Comparison of ENCODE assay signal across 23 cellular contexts in the genomic region with DNA sequence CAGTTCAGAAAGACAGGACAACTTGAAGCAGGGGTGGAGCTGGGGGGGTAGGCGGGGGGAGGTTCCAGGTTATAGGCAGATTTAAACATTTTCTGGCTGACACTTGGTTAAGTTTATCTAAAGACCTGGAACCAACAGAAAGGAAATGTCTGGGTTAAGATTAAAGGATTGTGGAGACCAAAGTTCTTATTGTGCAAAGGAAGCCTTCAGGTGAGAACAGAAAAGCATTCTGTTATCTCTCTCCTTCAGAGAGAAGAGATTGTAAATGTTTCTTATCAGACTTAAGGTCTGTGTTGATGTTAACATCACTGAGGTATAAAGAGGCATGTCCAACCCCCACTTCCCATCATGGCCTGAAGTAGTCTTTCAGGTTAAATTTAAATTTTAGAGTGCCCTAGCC.
"Had no signal": no experiment of that assay in that cellular context is flagged by ENCODE, and none has a peak within 500 bp of the region (broad histone marks: within the 10 kb centered on the region; RNA-seq: fewer than 3 reads in every experiment).

No MANE protein-coding gene starts in this region.

- H3K27me3 ChIP-seq: esophagus muscularis mucosa, gastrocnemius medialis, heart right ventricle, neutrophil, right lobe of liver, spleen, tibial artery, upper lobe of left lung, uterus had no signal

- H3K9me3 Mint-ChIP-seq: nephron progenitor cell; stimulated activated memory B cell treated with anti-CD40 and anti-IgM and Interleukin-4, amounts not matched to agents 10 μg/mL and 1 μg/mL and 100 μg/mL, for 72 hours; stimulated activated naive CD8-positive, alpha-beta T cell treated with anti-CD3 and anti-CD28 coated beads, Interleukin-15, Interleukin-2, amounts not matched to agents 100 ng/mL and 50 ng/mL, for 24 hours had no signal

- DNase-seq: effector memory CD4-positive, alpha-beta T cell; gastrocnemius medialis; heart right ventricle; islet precursor cell; mammary epithelial cell; mucosa of descending colon; nephron progenitor cell; psoas muscle; retina; right lobe of liver; spleen; stimulated activated CD4-positive, alpha-beta T cell treated with anti-CD3 and anti-CD28 coated beads, Interleukin-15, amount 100 ng/mL, for 24 hours; stimulated activated CD4-positive, alpha-beta T cell treated with anti-CD3 and anti-CD28 coated beads, Interleukin-1b, Interleukin-23, amount 100 ng/mL, for 48 hours; stimulated activated CD4-positive, alpha-beta T cell treated with anti-CD3 and anti-CD28 coated beads, Interleukin-4, amount 100 ng/mL, for 24 hours; tibial artery; upper lobe of left lung; uterus had no signal

- H3K4me3 Mint-ChIP-seq: nephron progenitor cell; stimulated activated memory B cell treated with anti-CD40 and anti-IgM and Interleukin-4, amounts not matched to agents 10 μg/mL and 1 μg/mL and 100 μg/mL, for 72 hours; stimulated activated naive CD8-positive, alpha-beta T cell treated with anti-CD3 and anti-CD28 coated beads, Interleukin-15, Interleukin-2, amounts not matched to agents 100 ng/mL and 50 ng/mL, for 24 hours had no signal

- H3K36me3 ChIP-seq: esophagus muscularis mucosa, gastrocnemius medialis, heart right ventricle, neutrophil, right lobe of liver, spleen, tibial artery, upper lobe of left lung, uterus had no signal

- ATAC-seq: gastrocnemius medialis; heart right ventricle; left lobe of liver; mucosa of descending colon; psoas muscle; right lobe of liver; stimulated activated memory B cell treated with anti-CD40 and anti-IgM and Interleukin-4, amounts not matched to agents 10 μg/mL and 1 μg/mL and 100 μg/mL, for 72 hours had no signal

- H3K27me3 Mint-ChIP-seq: stimulated activated memory B cell treated with anti-CD40 and anti-IgM and Interleukin-4, amounts not matched to agents 10 μg/mL and 1 μg/mL and 100 μg/mL, for 72 hours; stimulated activated naive CD8-positive, alpha-beta T cell treated with anti-CD3 and anti-CD28 coated beads, Interleukin-15, Interleukin-2, amounts not matched to agents 100 ng/mL and 50 ng/mL, for 24 hours had no signal

- H3K27ac ChIP-seq: epithelial cell of prostate, esophagus muscularis mucosa, gastrocnemius medialis, heart right ventricle, neutrophil, psoas muscle, right lobe of liver, spleen, tibial artery, upper lobe of left lung, uterus had no signal

- H3K27ac Mint-ChIP-seq: nephron progenitor cell; stimulated activated memory B cell treated with anti-CD40 and anti-IgM and Interleukin-4, amounts not matched to agents 10 μg/mL and 1 μg/mL and 100 μg/mL, for 72 hours; stimulated activated naive CD8-positive, alpha-beta T cell treated with anti-CD3 and anti-CD28 coated beads, Interleukin-15, Interleukin-2, amounts not matched to agents 100 ng/mL and 50 ng/mL, for 24 hours had no signal

- H3K9me3 ChIP-seq: esophagus muscularis mucosa, gastrocnemius medialis, heart right ventricle, mucosa of descending colon, neutrophil, psoas muscle, right lobe of liver, spleen, tibial artery, upper lobe of left lung, uterus had no signal

- H3K4me3 ChIP-seq: esophagus muscularis mucosa, gastrocnemius medialis, heart right ventricle, mucosa of descending colon, psoas muscle, right lobe of liver, spleen, tibial artery, upper lobe of left lung, uterus had no signal

- H3K4me1 ChIP-seq: uterus had no signal
